ENCODE assay signal across 20 cellular contexts in the genomic region with DNA sequence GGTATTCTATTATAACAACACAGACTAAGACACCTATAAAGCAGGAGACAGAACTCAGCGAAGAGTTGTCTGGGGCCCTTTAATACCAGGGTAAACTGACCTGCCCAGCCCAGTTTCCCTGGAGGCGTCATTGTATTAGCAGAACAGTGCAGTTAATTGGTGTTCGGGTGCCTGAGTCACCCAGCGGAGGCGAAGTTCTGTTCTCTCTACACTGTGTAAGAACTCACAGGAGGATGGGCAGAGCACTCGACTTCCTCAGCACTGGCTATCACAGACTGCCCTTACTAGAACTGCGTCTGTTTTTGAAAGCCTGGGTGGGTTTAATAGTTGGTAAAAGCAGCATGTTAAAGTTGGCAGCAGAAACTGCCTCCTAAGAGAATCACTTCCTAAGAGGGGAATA.
DNase-seq lines count a peak whose midpoint lies in the region; ATAC-seq, FAIRE-seq and TF ChIP-seq lines count a peak whose summit lies in the region.
"Had no signal": no experiment of that assay in that cellular context is flagged by ENCODE, and none has a peak within 500 bp of the region (broad histone marks: within the 10 kb centered on the region; RNA-seq: fewer than 3 reads in every experiment).

No MANE protein-coding gene starts in this region.

- H3K4me1 Mint-ChIP-seq in CD8-positive, alpha-beta memory T cell: no peaks in the 10 kb centered on the region
- H3K4me1 Mint-ChIP-seq in type B pancreatic cell (ENCODE audit: unreplicated experiment): peaks cover 12% of the 10 kb centered on the region

- intact Hi-C loops in mucosa of descending colon (cut with DNase I, micrococcal nuclease) (no loop called here), dorsolateral prefrontal cortex (cut with DNase I) (loop anchor here (10.0 kb wide), 1 partner anchor 135 kb away; the partner anchor contains the start of gene NEDD4L (in 2 of the 2))

- H3K36me3 ChIP-seq in MG63 (no peaks in the 10 kb centered on the region), bronchial epithelial cell (ENCODE audit: control insufficient read depth, insufficient read depth, low read length) (no peaks in the 10 kb centered on the region), mucosa of descending colon (ENCODE audit: low read depth) (no peaks in the 10 kb centered on the region)
- no peaks in the 10 kb centered on the region for H3K36me3 ChIP-seq in CD8-positive, alpha-beta memory T cell (ENCODE audit: insufficient read depth, low read length)
- H3K36me3 ChIP-seq: left lung had no signal

- no peaks in the 10 kb centered on the region for H3K4me1 ChIP-seq in mucosa of descending colon (ENCODE audit: low read depth)
- H3K4me1 ChIP-seq in CD8-positive, alpha-beta memory T cell (ENCODE audit: insufficient read depth, low read length): no peaks in the 10 kb centered on the region
- H3K4me1 ChIP-seq: left lung had no signal

- no peak overlapping the region for H3K27ac Mint-ChIP-seq in CD8-positive, alpha-beta memory T cell
- H3K27ac Mint-ChIP-seq in type B pancreatic cell: no peak overlapping the region

- no peak for FAIRE-seq in bronchial epithelial cell (lab: Jason Lieb, UNC)
- FAIRE-seq: GM12892 had no signal

- no peaks in the 10 kb centered on the region for H3K9me3 Mint-ChIP-seq in CD8-positive, alpha-beta memory T cell
- H3K9me3 Mint-ChIP-seq in type B pancreatic cell: no peaks in the 10 kb centered on the region

- no peak for TF ChIP-seq CTCF in bronchial epithelial cell (IDR thresholded peaks at IDR 0.05; ENCODE audit: insufficient read depth, low read length, severe bottlenecking)
- no peak for TF ChIP-seq CTCF in mucosa of descending colon (IDR thresholded peaks at IDR 0.05)
- TF ChIP-seq CTCF in dorsolateral prefrontal cortex (IDR thresholded peaks at IDR 0.05 in 54 of 56, conservative IDR thresholded peaks at IDR 0.05 in 2 of 56; ENCODE audit: low read depth in 1 of 56, partially characterized antibody in 56 of 56): no peak
- no peak for TF ChIP-seq CTCF in type B pancreatic cell (conservative IDR thresholded peaks at IDR 0.05)

- no peak overlapping the region for H3K4me3 Mint-ChIP-seq in CD8-positive, alpha-beta memory T cell
- no peak overlapping the region for H3K4me3 Mint-ChIP-seq in type B pancreatic cell

- CTCF ChIA-PET in CD8-positive, alpha-beta memory T cell (lab: Charles Lee): no interaction called here

- ATAC-seq in mucosa of descending colon: peak; percentile 70
- ATAC-seq: left lung, Panc1 had no signal

- H3K27ac ChIP-seq in CD8-positive, alpha-beta memory T cell (ENCODE audit: low read depth, low read length): no peak overlapping the region
- H3K27ac ChIP-seq in dorsolateral prefrontal cortex: no peak overlapping the region
- H3K27ac ChIP-seq: left lung had no signal

- POLR2A ChIA-PET in CD8-positive, alpha-beta memory T cell (lab: Charles Lee): no interaction called here

- H3K27me3 ChIP-seq in MG63: no peaks in the 10 kb centered on the region
- no peaks in the 10 kb centered on the region for H3K27me3 ChIP-seq in bronchial epithelial cell (ENCODE audit: control insufficient read depth, insufficient read depth, low read length)
- H3K27me3 ChIP-seq in CD8-positive, alpha-beta memory T cell (ENCODE audit: insufficient read depth, low read length, poor library complexity, severe bottlenecking): no peaks in the 10 kb centered on the region
- H3K27me3 ChIP-seq in dorsolateral prefrontal cortex: peaks cover 0 to 18% (median 0%) of the 10 kb centered on the region in 45 donors
- H3K27me3 ChIP-seq: left lung had no signal

- no peaks in the 10 kb centered on the region for H3K36me3 Mint-ChIP-seq in CD8-positive, alpha-beta memory T cell
- H3K36me3 Mint-ChIP-seq in type B pancreatic cell: no peaks in the 10 kb centered on the region

- H3K4me3 ChIP-seq in MG63: no peak overlapping the region
- no peak overlapping the region for H3K4me3 ChIP-seq in bronchial epithelial cell (ENCODE audit: low read depth, low read length)
- no peak overlapping the region for H3K4me3 ChIP-seq in mucosa of descending colon
- H3K4me3 ChIP-seq in CD8-positive, alpha-beta memory T cell (ENCODE audit: low read length): no peak overlapping the region
- H3K4me3 ChIP-seq in dorsolateral prefrontal cortex: no peak overlapping the region
- H3K4me3 ChIP-seq: left lung had no signal

- peak; percentile 58 for DNase-seq in Daoy (ENCODE audit: low read depth)
- peak; percentile 15 for DNase-seq in MG63
- DNase-seq in bronchial epithelial cell (ENCODE audit: low read depth): peak; percentile 84
- DNase-seq in mucosa of descending colon: no peak
- no peak for DNase-seq in CD8-positive, alpha-beta memory T cell
- no peak for DNase-seq in AG20443 (ENCODE audit: low spot score)
- no peak for DNase-seq in dorsolateral prefrontal cortex
- DNase-seq in type B pancreatic cell (ENCODE audit: extremely low spot score, unreplicated experiment): no peak
- DNase-seq: activated CD4-positive, alpha-beta T cell treated with anti-CD3 and anti-CD28 coated beads, Interleukin-2, amount 50 U/mL, for 1 hour; activated naive CD4-positive, alpha-beta T cell treated with anti-CD3 and anti-CD28 coated beads, Interleukin-2, amount 50 U/mL, for 16 hours; activated T-cell treated with anti-CD3 and anti-CD28 coated beads, Interleukin-2, amount 50 U/mL, for 1 hour; COR-L47; GF-D8; left lung; NCI-H2081; stimulated activated CD4-positive, alpha-beta T cell treated with anti-CD3 and anti-CD28 coated beads, Interleukin-4, amount 100 ng/mL, for 24 hours; substantia nigra; SW 1271 had no signal

- H3K9me3 ChIP-seq in MG63 (no peaks in the 10 kb centered on the region), mucosa of descending colon (no peaks in the 10 kb centered on the region)
- H3K9me3 ChIP-seq in CD8-positive, alpha-beta memory T cell (ENCODE audit: low read length): no peaks in the 10 kb centered on the region
- H3K9me3 ChIP-seq: left lung had no signal

- H3K27me3 Mint-ChIP-seq in CD8-positive, alpha-beta memory T cell: peaks cover 9 to 12% of the 10 kb centered on the region in 2 donors
- H3K27me3 Mint-ChIP-seq in type B pancreatic cell: peaks cover 20% of the 10 kb centered on the region

Comparison
In these comparisons a context has a peak if more than half of its experiments do, and no peak if none do; other contexts are left out.
1. DNase-seq: peak in Daoy (single experiment), MG63 (single experiment) and bronchial epithelial cell (single experiment); none in mucosa of descending colon (0 of 3), CD8-positive, alpha-beta memory T cell (0 of 5), AG20443 (single experiment), dorsolateral prefrontal cortex (0 of 10) and type B pancreatic cell (single experiment).
2. intact Hi-C loops: an anchor here in dorsolateral prefrontal cortex (10.0 kb wide); none called in mucosa of descending colon.